In genomic region chr11:7418916-7419315, GRCh38 we compare ENCODE assay signal across 15 cellular contexts.
DNase-seq lines count a peak whose midpoint lies in the region; ATAC-seq and TF ChIP-seq lines count a peak whose summit lies in the region.
"Had no signal": no experiment of that assay in that cellular context is flagged by ENCODE, and none has a peak within 500 bp of the region (broad histone marks: within the 10 kb centered on the region; RNA-seq: fewer than 3 reads in every experiment).

No MANE protein-coding gene starts in this region.

- peaks cover 31% of the 10 kb centered on the region for H3K4me1 Mint-ChIP-seq in brain

- WGBS in esophagus muscularis mucosa = 59% methylated on average over 2 of the region's 2 CpGs
- 60 to 64% methylated on average over 1 to 2 of the region's 2 CpGs for WGBS in gastroesophageal sphincter (ENCODE audit: low coverage in 1 of 2), 2 donors

- H3K9me3 Mint-ChIP-seq in brain = no peaks in the 10 kb centered on the region
- H3K9me3 Mint-ChIP-seq: CD8-positive, alpha-beta T cell had no signal

- TF ChIP-seq POLR2A in esophagus muscularis mucosa (IDR thresholded peaks at IDR 0.05; ENCODE audit: low read depth) (no peak), gastroesophageal sphincter (IDR thresholded peaks at IDR 0.05) (no peak)

- peak; percentile 34 for DNase-seq in BE2C
- peak; percentile 31 for DNase-seq in M059J (ENCODE audit: low read depth)
- peak; percentile 57 for DNase-seq in esophagus muscularis mucosa (ENCODE audit: extremely low spot score)
- no peak for DNase-seq in EL
- no peak for DNase-seq in foreskin keratinocyte
- no peak for DNase-seq in HK-2 (ENCODE audit: unreplicated experiment)
- DNase-seq: 8988T; Calu3; CD8-positive, alpha-beta T cell; DMS79 treated with DMSO at 0.1 percent for 48 hours; GM23248 had no signal

- no peaks in the 10 kb centered on the region for H3K36me3 ChIP-seq in BE2C
- no peaks in the 10 kb centered on the region for H3K36me3 ChIP-seq in esophagus muscularis mucosa
- H3K36me3 ChIP-seq in gastroesophageal sphincter = no peaks in the 10 kb centered on the region
- H3K36me3 ChIP-seq: BLaER1 treated with 17β-estradiol and CSF1 and Interleukin-3, amounts not matched to agents 10 nM and 100 nM; HAP-1 had no signal

- H3K27ac ChIP-seq in esophagus muscularis mucosa (replicated peaks in 1 of 4) = no peak overlapping the region
- no peak overlapping the region for H3K27ac ChIP-seq in gastroesophageal sphincter
- H3K27ac ChIP-seq in foreskin keratinocyte = no peak overlapping the region
- H3K27ac ChIP-seq: BLaER1 treated with 17β-estradiol and CSF1 and Interleukin-3, amounts not matched to agents 10 nM and 100 nM; GM23248 had no signal

- peaks cover 4% of the 10 kb centered on the region for H3K27me3 Mint-ChIP-seq in brain

- no peaks in the 10 kb centered on the region for H3K36me3 Mint-ChIP-seq in brain
- H3K36me3 Mint-ChIP-seq: CD8-positive, alpha-beta T cell had no signal

- no peaks in the 10 kb centered on the region for H3K9me3 ChIP-seq in BE2C
- H3K9me3 ChIP-seq in esophagus muscularis mucosa = no peaks in the 10 kb centered on the region
- no peaks in the 10 kb centered on the region for H3K9me3 ChIP-seq in gastroesophageal sphincter
- H3K9me3 ChIP-seq: BLaER1 treated with 17β-estradiol and CSF1 and Interleukin-3, amounts not matched to agents 10 nM and 100 nM; HAP-1 had no signal

- intact Hi-C loops in esophagus muscularis mucosa (cut with DNase I) = no loop called here

- peak overlapping the region in 3 of 5 experiments; percentile 38 to 57 (median 42) for H3K27ac Mint-ChIP-seq in brain
- H3K27ac Mint-ChIP-seq: CD8-positive, alpha-beta T cell had no signal

- H3K4me1 ChIP-seq in BE2C = peaks cover 5% of the 10 kb centered on the region; the same call in 1 of the 2 replicates
- H3K4me1 ChIP-seq in esophagus muscularis mucosa = no peaks in the 10 kb centered on the region
- H3K4me1 ChIP-seq in gastroesophageal sphincter = no peaks in the 10 kb centered on the region
- peaks cover 6% of the 10 kb centered on the region for H3K4me1 ChIP-seq in foreskin keratinocyte
- H3K4me1 ChIP-seq: HAP-1 had no signal

- H3K4me3 ChIP-seq in BE2C (ENCODE audit: low read depth, low read length) (no peak overlapping the region), esophagus muscularis mucosa (no peak overlapping the region), gastroesophageal sphincter (no peak overlapping the region)
- H3K4me3 ChIP-seq: BLaER1 treated with 17β-estradiol and CSF1 and Interleukin-3, amounts not matched to agents 10 nM and 100 nM; GM23248; HAP-1 had no signal

- TF ChIP-seq CTCF in BE2C (IDR thresholded peaks at IDR 0.05; ENCODE audit: low read depth, low read length) (no peak), brain (conservative IDR thresholded peaks at IDR 0.05) (no peak), esophagus muscularis mucosa (IDR thresholded peaks at IDR 0.05) (no peak), gastroesophageal sphincter (IDR thresholded peaks at IDR 0.05) (no peak), foreskin keratinocyte (conservative IDR thresholded peaks at IDR 0.05) (no peak)

- no peak overlapping the region for H3K4me3 Mint-ChIP-seq in brain
- H3K4me3 Mint-ChIP-seq: CD8-positive, alpha-beta T cell had no signal

- ATAC-seq in gastroesophageal sphincter (no peak), foreskin keratinocyte (no peak)
- ATAC-seq: CD8-positive, alpha-beta T cell had no signal

- TF ChIP-seq EP300 in esophagus muscularis mucosa (IDR thresholded peaks at IDR 0.05) (no peak), gastroesophageal sphincter (IDR thresholded peaks at IDR 0.05) (no peak)

- no peaks in the 10 kb centered on the region for H3K27me3 ChIP-seq in BE2C
- no peaks in the 10 kb centered on the region for H3K27me3 ChIP-seq in esophagus muscularis mucosa
- peaks cover 9% of the 10 kb centered on the region for H3K27me3 ChIP-seq in gastroesophageal sphincter
- no peaks in the 10 kb centered on the region for H3K27me3 ChIP-seq in foreskin keratinocyte
- H3K27me3 ChIP-seq: BLaER1 treated with 17β-estradiol and CSF1 and Interleukin-3, amounts not matched to agents 10 nM and 100 nM had no signal

Comparison
In these comparisons a context has a peak if more than half of its experiments do, and no peak if none do; other contexts are left out.
1. DNase-seq: peak in BE2C (single experiment), M059J (single experiment) and esophagus muscularis mucosa (single experiment); none in EL (single experiment), foreskin keratinocyte (0 of 2) and HK-2 (single experiment).